ENCODE assay signal across 8 cellular contexts in the genomic region with DNA sequence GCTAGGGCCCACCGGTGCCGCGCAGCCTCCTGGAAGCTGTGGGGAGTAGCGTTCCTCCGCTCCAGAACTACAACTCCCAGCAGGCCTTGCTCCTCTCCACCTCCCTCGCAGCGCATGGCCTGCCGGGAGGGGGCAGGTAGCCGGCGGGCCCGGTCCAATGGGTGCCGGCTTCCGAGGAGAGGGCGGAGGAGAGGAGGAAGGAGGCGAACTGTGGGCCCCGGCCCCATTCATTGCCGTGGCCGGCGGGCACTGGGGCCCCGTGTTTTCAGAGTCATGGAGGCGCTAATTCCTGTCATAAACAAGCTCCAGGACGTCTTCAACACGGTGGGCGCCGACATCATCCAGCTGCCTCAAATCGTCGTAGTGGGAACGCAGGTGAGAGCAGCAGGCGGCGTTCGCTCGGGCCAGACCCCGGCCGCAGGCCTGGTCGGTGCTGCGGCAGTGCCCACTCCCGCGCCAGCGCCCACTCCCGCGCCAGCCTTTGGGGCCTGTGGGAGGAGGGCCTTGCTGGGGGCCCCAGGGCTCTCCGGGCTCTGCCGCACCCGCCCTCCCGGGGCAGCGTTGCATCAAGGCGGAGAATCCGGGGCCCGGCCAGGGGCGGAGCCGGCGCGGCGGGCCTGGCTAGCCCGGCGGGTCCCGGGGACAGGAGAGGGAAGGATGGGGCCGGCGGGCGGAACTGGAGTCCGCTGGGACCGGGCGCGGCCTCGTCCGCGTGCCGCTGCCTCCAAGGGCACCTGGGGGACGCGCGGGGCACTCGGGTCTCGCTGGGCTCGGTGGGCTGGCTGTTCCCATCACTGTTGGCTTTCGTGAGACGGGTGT. TPM values are rescaled to one million over a fixed set of nuclear protein-coding genes. Genes with fewer than 3 reads are reported as not detected.
DNase-seq lines count a peak whose midpoint lies in the region; ATAC-seq, FAIRE-seq and TF ChIP-seq lines count a peak whose summit lies in the region.

Gene DNM1L (plus strand): TSS at position 211 of the 819 bp plus-strand sequence. CDS start 63 bp downstream, at position 274.

- H3K9me3 ChIP-seq in pancreas, result no peaks in the 10 kb centered on the region
- no peaks in the 10 kb centered on the region for H3K9me3 ChIP-seq in tibial artery

- H3K36me3 ChIP-seq in pancreas (no peaks in the 10 kb centered on the region), tibial artery (no peaks in the 10 kb centered on the region)

- peak within 1 kb of the TSS; percentile 98 for H3K4me3 ChIP-seq in GM12864 (ENCODE audit: low read depth, low read length)
- peak within 1 kb of the TSS; percentile 76 to 96 (median 93) for H3K4me3 ChIP-seq in pancreas
- H3K4me3 ChIP-seq in tibial artery, result peak within 1 kb of the TSS; percentile 73 to 83

- 1% methylated on average over 60 to 76 of the region's 76 CpGs for WGBS in pancreas, 2 donors

- TF ChIP-seq CTCF in GM12864 (IDR thresholded peaks at IDR 0.05; ENCODE audit: low read depth, low read length, missing control alignments) (no peak), pancreas (IDR thresholded peaks at IDR 0.05) (no peak), tibial artery (IDR thresholded peaks at IDR 0.05) (peak in 1 of 2 experiments; percentile 20)

- DNase-seq in GM12864 (ENCODE audit: low read depth) (peak; percentile 80), NCI-H1417 (lab: John Stamatoyannopoulos, UW) (peak; percentile 93 to 98 (median 97)), SW 1271 (lab: John Stamatoyannopoulos, UW) (peak; percentile 95 to 97), Right ventricle myocardium inferior (ENCODE audit: missing footprints) (peak; percentile 97), pancreas (peak; percentile 92 to 95 (median 94)), tibial artery (peak; percentile 92 to 97)
- DNase-seq in activated naive CD8-positive, alpha-beta T cell treated with anti-CD3 and anti-CD28 coated beads, Interleukin-2, amount 50 U/mL, for 16 hours (ENCODE audit: low read depth, low spot score), result peak; percentile 82

- H3K27me3 ChIP-seq in pancreas (no peaks in the 10 kb centered on the region), tibial artery (no peaks in the 10 kb centered on the region)

- FAIRE-seq in pancreas (lab: Jason Lieb, UNC), result no peak

- H3K4me1 ChIP-seq in pancreas (peaks cover 0 to 7% (median 7%) of the 10 kb centered on the region in 3 donors), tibial artery (peaks cover 0 to 26% (median 8%) of the 10 kb centered on the region in 4 donors)

- peak; percentile 96 for ATAC-seq in HG02759 (IDR thresholded peaks at IDR 0.05; ENCODE audit: unreplicated experiment)
- peak; percentile 99 for ATAC-seq in Right ventricle myocardium inferior
- ATAC-seq in pancreas, result peak; percentile 98 to 99 (median 98)

- H3K27ac ChIP-seq in pancreas (peak within 1 kb of the TSS; percentile 77 to 90 (median 88)), tibial artery (peak within 1 kb of the TSS; percentile 92 to 94)

- intact Hi-C loops in Right ventricle myocardium inferior (cut with DNase I), result loop anchor here (10.0 kb wide), 1 partner anchor 1024 kb away; the partner anchor contains the start of gene ETFBKMT
- intact Hi-C loops in pancreas (cut with DNase I), result no loop called here
- intact Hi-C loops in tibial artery (cut with DNase I; ENCODE audit: low total_unique reads), result loop anchor here (10.0 kb wide), 1 partner anchor 574 kb away; the partner anchor contains the start of gene BICD1

RNA-seq across cellular contexts. Expression of gene DNM1L, which starts in this region (rescaled TPM):
- total RNA-seq in Right ventricle myocardium inferior (53.5 TPM), pancreas (10 to 100 TPM; 12.2 to 27.8 (median 16.4) TPM)
- 10 to 100 TPM; 15.3 to 25.3 TPM for polyA plus RNA-seq in pancreas

Comparison
In these comparisons a context has a peak if more than half of its experiments do, and no peak if none do; other contexts are left out.
1. Peak in every context shown above with its lines: DNase-seq, ATAC-seq, H3K4me3 ChIP-seq and H3K27ac ChIP-seq.
2. intact Hi-C loops: an anchor here in Right ventricle myocardium inferior (10.0 kb wide) and tibial artery (10.0 kb wide); none called in pancreas.